19 cellular contexts compared by ENCODE assay signal in the genomic region with DNA sequence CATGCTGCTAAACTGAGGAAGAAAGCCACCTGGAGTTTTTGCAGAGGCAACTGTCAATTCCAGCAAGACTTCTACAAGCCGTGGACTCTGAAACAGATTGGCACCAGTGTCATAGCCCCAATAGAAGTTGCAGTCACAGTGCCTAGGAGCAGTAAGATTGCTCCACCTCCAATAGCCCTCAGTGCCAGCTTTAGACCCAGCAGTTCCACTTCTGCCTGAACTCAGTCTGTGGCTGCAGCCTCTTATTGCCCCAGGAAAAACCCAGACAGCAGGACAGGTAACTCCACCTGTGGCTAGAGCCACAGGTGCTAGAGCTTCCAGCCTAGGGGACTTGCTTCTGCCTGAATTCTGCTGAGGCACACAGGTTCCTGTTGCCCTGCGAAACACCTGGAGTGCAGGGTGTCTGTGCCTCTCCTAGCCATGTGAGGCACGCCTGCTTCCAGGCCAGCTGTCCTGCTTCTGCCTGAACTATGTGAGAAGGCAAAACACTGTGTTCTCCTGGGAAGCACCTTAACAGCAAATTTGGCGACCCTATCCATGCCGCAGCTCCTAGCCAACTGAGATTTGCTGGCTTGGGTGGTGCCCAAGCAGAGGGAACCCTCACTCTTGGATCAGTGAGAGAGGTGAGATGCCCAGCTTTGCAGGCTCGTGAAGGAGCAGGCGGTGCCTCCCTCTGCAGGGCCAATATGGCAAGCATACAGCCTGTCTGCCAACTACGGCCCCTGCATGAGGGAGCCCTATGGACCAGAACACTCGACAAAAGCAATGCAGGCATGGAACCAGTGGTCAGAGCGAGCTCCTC.
DNase-seq lines count a peak whose midpoint lies in the region; ATAC-seq and TF ChIP-seq lines count a peak whose summit lies in the region.
"Had no signal": no experiment of that assay in that cellular context is flagged by ENCODE, and none has a peak within 500 bp of the region (broad histone marks: within the 10 kb centered on the region; RNA-seq: fewer than 3 reads in every experiment).

No MANE protein-coding gene starts in this region.

- H3K27me3 ChIP-seq in right atrium auricular region (no peaks in the 10 kb centered on the region), neuronal stem cell (ENCODE audit: control insufficient read depth in 3 of 3, insufficient read depth in 3 of 3, low read depth in 1 of 3, low read length in 3 of 3) (no peaks in the 10 kb centered on the region), A673 (replicated peaks; ENCODE audit: insufficient read depth, low read depth, low read length, poor library complexity) (no peaks in the 10 kb centered on the region)

- CTCF ChIA-PET in A673 (lab: Charles Lee), result no interaction called here

- H3K27ac ChIP-seq in right atrium auricular region (no peak overlapping the region), neuronal stem cell (replicated peaks; ENCODE audit: low read length) (no peak overlapping the region), A673 (ENCODE audit: low read depth, low read length, poor library complexity, severe bottlenecking) (no peak overlapping the region)
- H3K27ac ChIP-seq: SK-N-MC had no signal

- POLR2A ChIA-PET in A673 (lab: Charles Lee; ENCODE audit: low non-redundant PET), result no interaction called here

- H3K4ac ChIP-seq in neuronal stem cell (ENCODE audit: low read length), result no peak overlapping the region

- H4K8ac ChIP-seq in neuronal stem cell (ENCODE audit: low read depth, low read length), result peak overlapping the region; percentile 75

- H3K79me1 ChIP-seq in neuronal stem cell (ENCODE audit: low read depth, low read length), result no peaks in the 10 kb centered on the region

- H3K18ac ChIP-seq in neuronal stem cell (ENCODE audit: low read length), result peak overlapping the region; percentile 23

- BruUV-seq in A673 (replicated peaks; lab: Mats Ljungman, UMichigan), result no TSS peak

- no peaks in the 10 kb centered on the region for H3K9me3 ChIP-seq in right atrium auricular region
- peaks cover 0 to under 1% of the 10 kb centered on the region in 2 donors for H3K9me3 ChIP-seq in neuronal stem cell (replicated peaks in 1 of 2; ENCODE audit: control insufficient read depth in 2 of 2, insufficient read depth in 1 of 2, low read depth in 1 of 2, low read length in 2 of 2)
- H3K9me3 ChIP-seq in A673 (ENCODE audit: low read depth, low read length, poor library complexity, severe bottlenecking), result no peaks in the 10 kb centered on the region
- H3K9me3 ChIP-seq: HAP-1 had no signal

- H3K36me3 ChIP-seq in right atrium auricular region, result no peaks in the 10 kb centered on the region
- H3K36me3 ChIP-seq in neuronal stem cell (replicated peaks in 1 of 2; ENCODE audit: control insufficient read depth in 2 of 2, insufficient read depth in 2 of 2, low read length in 2 of 2), result no peaks in the 10 kb centered on the region
- H3K36me3 ChIP-seq in A673 (ENCODE audit: insufficient read depth, low read length, poor library complexity, severe bottlenecking), result no peaks in the 10 kb centered on the region
- H3K36me3 ChIP-seq: HAP-1 had no signal

- H3K9ac ChIP-seq in neuronal stem cell (ENCODE audit: low read depth, low read length, poor library complexity), result no peak overlapping the region

- no peak overlapping the region for H2BK12ac ChIP-seq in neuronal stem cell (ENCODE audit: low read length)

- H2AFZ ChIP-seq in neuronal stem cell (ENCODE audit: low read length), result peak overlapping the region; percentile 60

- DNase-seq in Right ventricle myocardium superior (peak; percentile 38), right atrium auricular region (ENCODE audit: low spot score) (no peak), left cardiac atrium (no peak), neuronal stem cell (ENCODE audit: low spot score) (no peak), EL (no peak), A673 (ENCODE audit: low spot score) (no peak)
- DNase-seq in stimulated activated CD4-positive, alpha-beta T cell treated with anti-CD3 and anti-CD28 coated beads, Interleukin-1b, Interleukin-23, amount 100 ng/mL, for 48 hours, result no peak
- DNase-seq: COR-L47, DMS79, KG1, NCI-H1092, NCI-H1436, NCI-H187 treated with DMSO at 0.1 percent for 48 hours, NCI-H345, NCI-H526, SHP77 treated with DMSO at 0.1 percent for 48 hours, SW 1271 had no signal

- no peak overlapping the region for H2BK15ac ChIP-seq in neuronal stem cell (ENCODE audit: low read length)

- H3K4me3 ChIP-seq in right atrium auricular region (no peak overlapping the region), neuronal stem cell (ENCODE audit: low read length in 2 of 2) (no peak overlapping the region), A673 (ENCODE audit: low read depth, low read length, poor library complexity, severe bottlenecking) (no peak overlapping the region)
- H3K4me3 ChIP-seq: HAP-1, SK-N-MC had no signal

- TF ChIP-seq CTCF in right atrium auricular region (IDR thresholded peaks at IDR 0.05) (no peak), A673 (conservative IDR thresholded peaks at IDR 0.05; ENCODE audit: low read depth, low read length) (no peak)

- H2BK5ac ChIP-seq in neuronal stem cell (ENCODE audit: low read length), result no peak overlapping the region

- H2BK120ac ChIP-seq in neuronal stem cell (ENCODE audit: low read depth, low read length), result no peak overlapping the region

- no CpG with 5 or more reads among the region's 10 CpGs for WGBS in neuronal stem cell (ENCODE audit: extremely low coverage in 2 of 2, insufficient read length in 2 of 2, insufficient replicate concordance in 1 of 2), 2 donors

- intact Hi-C loops in Right ventricle myocardium superior (cut with DNase I), result no loop called here
- intact Hi-C loops in left cardiac atrium (cut with DNase I), result no loop called here
- intact Hi-C loops in A673 (cut with micrococcal nuclease; ENCODE audit: unreplicated experiment), result no loop called here

- ATAC-seq in Right ventricle myocardium superior (ENCODE audit: poor library complexity) (peak; percentile 73), left cardiac atrium (peak; percentile 11 to 62)

- no peak overlapping the region for H2AK5ac ChIP-seq in neuronal stem cell (ENCODE audit: low read depth, low read length)

- H3K4me1 ChIP-seq in right atrium auricular region (no peaks in the 10 kb centered on the region), neuronal stem cell (ENCODE audit: control insufficient read depth in 2 of 2, insufficient read depth in 1 of 2, low read depth in 1 of 2, low read length in 2 of 2) (no peaks in the 10 kb centered on the region), A673 (ENCODE audit: insufficient read depth, low read length, poor library complexity, severe bottlenecking) (no peaks in the 10 kb centered on the region)
- H3K4me1 ChIP-seq: HAP-1 had no signal

- H3K4me2 ChIP-seq in neuronal stem cell (ENCODE audit: insufficient read depth, low read length, poor library complexity, severe bottlenecking), result no peak overlapping the region

- H4K91ac ChIP-seq in neuronal stem cell (ENCODE audit: low read depth, low read length, poor library complexity), result peak overlapping the region; percentile 73

- H3K14ac ChIP-seq in neuronal stem cell (ENCODE audit: low read length), result peak overlapping the region; percentile 17

- H3K23ac ChIP-seq in neuronal stem cell (ENCODE audit: low read depth, low read length, poor library complexity), result no peak overlapping the region
